Comparison of ENCODE assay signal across 26 cellular contexts in the genomic region with DNA sequence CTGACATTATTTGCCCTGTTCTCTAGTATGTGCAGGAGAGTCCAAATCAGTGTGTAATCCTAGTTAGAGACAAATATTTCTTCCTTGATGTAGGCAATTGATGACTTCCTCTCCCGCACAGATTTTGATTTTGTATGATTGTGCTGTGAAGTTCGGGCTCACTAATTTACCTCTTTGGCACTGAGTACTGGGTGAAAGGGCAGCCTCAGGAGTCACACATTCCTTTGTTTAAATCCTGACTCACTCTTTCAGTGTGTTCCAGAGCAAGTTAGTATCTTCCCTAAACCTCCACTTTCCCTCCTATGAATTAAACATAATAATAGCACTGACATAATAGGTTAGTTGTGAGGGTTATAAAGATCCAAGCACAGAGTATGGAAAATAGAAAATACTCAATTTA.
DNase-seq lines count a peak whose midpoint lies in the region; ATAC-seq and TF ChIP-seq lines count a peak whose summit lies in the region.
"Had no signal": no experiment of that assay in that cellular context is flagged by ENCODE, and none has a peak within 500 bp of the region (broad histone marks: within the 10 kb centered on the region; RNA-seq: fewer than 3 reads in every experiment).

No MANE protein-coding gene starts in this region.

- H3K4me1 ChIP-seq in breast epithelium (no peaks in the 10 kb centered on the region), Caco-2 (no peaks in the 10 kb centered on the region)
- H3K4me1 ChIP-seq: heart right ventricle, upper lobe of left lung had no signal

- peaks cover 33% of the 10 kb centered on the region for H3K4me1 Mint-ChIP-seq in MCF 10A (ENCODE audit: insufficient read depth, unreplicated experiment)
- no peaks in the 10 kb centered on the region for H3K4me1 Mint-ChIP-seq in Caco-2 (ENCODE audit: low read depth, unreplicated experiment)
- H3K4me1 Mint-ChIP-seq: stimulated activated naive CD8-positive, alpha-beta T cell treated with anti-CD3 and anti-CD28 coated beads, Interleukin-15, amount 100 ng/mL, for 72 hours had no signal

- ATAC-seq in GM21360 (IDR thresholded peaks at IDR 0.05; ENCODE audit: unreplicated experiment), result no peak
- ATAC-seq in HG02678 (IDR thresholded peaks at IDR 0.05; ENCODE audit: unreplicated experiment), result no peak
- ATAC-seq: heart right ventricle; natural killer cell treated with Interleukin-12 subunit alpha and Interleukin-12 subunit beta and Interleukin-15 and Interleukin-18, amount 100 ng/mL, for 72 hours; Right ventricle myocardium inferior; stimulated activated naive CD8-positive, alpha-beta T cell treated with anti-CD3 and anti-CD28 coated beads, Interleukin-15, amount 100 ng/mL, for 72 hours had no signal

- TF ChIP-seq CTCF in MCF 10A (IDR thresholded peaks at IDR 0.05; ENCODE audit: unreplicated experiment), result no peak
- TF ChIP-seq CTCF in breast epithelium (IDR thresholded peaks at IDR 0.05), result no peak
- TF ChIP-seq CTCF in Caco-2 (IDR thresholded peaks at IDR 0.05; ENCODE audit: insufficient read depth in 1 of 2, low read depth in 1 of 2, low read length in 1 of 2, severe bottlenecking in 1 of 2, unreplicated experiment in 1 of 2), result no peak

- H3K27ac Mint-ChIP-seq in MCF 10A (ENCODE audit: low read depth, unreplicated experiment) (no peak overlapping the region), Caco-2 (ENCODE audit: unreplicated experiment) (no peak overlapping the region)
- H3K27ac Mint-ChIP-seq: natural killer cell treated with Interleukin-12 subunit alpha and Interleukin-12 subunit beta and Interleukin-15 and Interleukin-18, amount 100 ng/mL, for 72 hours; stimulated activated naive CD8-positive, alpha-beta T cell treated with anti-CD3 and anti-CD28 coated beads, Interleukin-15, amount 100 ng/mL, for 72 hours had no signal

- CTCF ChIA-PET in MCF 10A (lab: Yijun Ruan, JAX), result interaction anchor here (0.6 kb wide), 1 partner anchor 516 kb away, joined by 3 read pairs; no protein-coding TSS in a partner anchor
- CTCF ChIA-PET in Caco-2 (lab: Charles Lee), result no interaction called here

- no TSS peak for BruUV-seq in MCF 10A (replicated peaks; lab: Mats Ljungman, UMichigan)
- no TSS peak for BruUV-seq in Caco-2 (replicated peaks; lab: Mats Ljungman, UMichigan)

- DNase-seq in MCF 10A (ENCODE audit: unreplicated experiment) (peak; percentile 41), breast epithelium (ENCODE audit: low spot score in 2 of 2) (no peak), amniotic epithelial cell (ENCODE audit: low read depth) (peak; percentile 2), iPS-NIHi7 (ENCODE audit: extremely low spot score) (peak; percentile 14), Caco-2 (no peak), head of caudate nucleus (no peak)
- DNase-seq: 8988T; activated CD4-positive, alpha-beta T cell treated with anti-CD3 and anti-CD28 coated beads, Interleukin-2, amount 50 U/mL, for 1 hour; activated CD8-positive, alpha-beta memory T cell treated with anti-CD3 and anti-CD28 coated beads, Interleukin-2, amount 50 U/mL, for 4 hours; amygdala; BE2C; effector CD8-positive, alpha-beta T cell; heart right ventricle; Kasumi-1; NCI-H1105 treated with DMSO at 0.1 percent for 48 hours; NCI-H2107; NCI-H524 treated with DMSO at 0.1 percent for 48 hours; posterior cingulate gyrus; stimulated activated naive CD8-positive, alpha-beta T cell treated with anti-CD3 and anti-CD28 coated beads, Interleukin-15, amount 100 ng/mL, for 72 hours; T-helper 1 cell; upper lobe of left lung had no signal

- H3K4me3 Mint-ChIP-seq in MCF 10A (ENCODE audit: unreplicated experiment), result no peak overlapping the region
- no peak overlapping the region for H3K4me3 Mint-ChIP-seq in Caco-2 (ENCODE audit: unreplicated experiment)
- H3K4me3 Mint-ChIP-seq: mesothelial cell of epicardium; natural killer cell treated with Interleukin-12 subunit alpha and Interleukin-12 subunit beta and Interleukin-15 and Interleukin-18, amount 100 ng/mL, for 72 hours; stimulated activated naive CD8-positive, alpha-beta T cell treated with anti-CD3 and anti-CD28 coated beads, Interleukin-15, amount 100 ng/mL, for 72 hours had no signal

- H3K4me3 ChIP-seq in breast epithelium (no peak overlapping the region), Caco-2 (ENCODE audit: low read depth, low read length) (no peak overlapping the region)
- H3K4me3 ChIP-seq: heart right ventricle, upper lobe of left lung had no signal

- intact Hi-C loops in MCF 10A (cut with micrococcal nuclease) (no loop called here), breast epithelium (cut with DNase I; ENCODE audit: low total_unique reads) (no loop called here), Caco-2 (cut with micrococcal nuclease; ENCODE audit: unreplicated experiment) (no loop called here), head of caudate nucleus (cut with DNase I) (no loop called here)

- POLR2A ChIA-PET in MCF 10A (lab: Yijun Ruan, JAX), result interaction anchor here (1.6 kb wide), 1 partner anchor 177 kb away, joined by 4 read pairs; no protein-coding TSS in a partner anchor
- POLR2A ChIA-PET in Caco-2 (lab: Charles Lee), result no interaction called here

- H3K36me3 ChIP-seq in breast epithelium, result no peaks in the 10 kb centered on the region
- no peaks in the 10 kb centered on the region for H3K36me3 ChIP-seq in Caco-2 (ENCODE audit: control insufficient read depth, insufficient read depth, low read length)
- H3K36me3 ChIP-seq: BE2C, heart right ventricle, upper lobe of left lung had no signal

- H3K9me3 Mint-ChIP-seq in MCF 10A (ENCODE audit: unreplicated experiment) (no peaks in the 10 kb centered on the region), Caco-2 (ENCODE audit: unreplicated experiment) (no peaks in the 10 kb centered on the region)
- H3K9me3 Mint-ChIP-seq: mesothelial cell of epicardium had no signal

- H3K27me3 Mint-ChIP-seq in MCF 10A (ENCODE audit: insufficient read depth, unreplicated experiment) (no peaks in the 10 kb centered on the region), Caco-2 (ENCODE audit: insufficient read depth, unreplicated experiment) (no peaks in the 10 kb centered on the region)
- H3K27me3 Mint-ChIP-seq: natural killer cell treated with Interleukin-12 subunit alpha and Interleukin-12 subunit beta and Interleukin-15 and Interleukin-18, amount 100 ng/mL, for 72 hours; stimulated activated naive CD8-positive, alpha-beta T cell treated with anti-CD3 and anti-CD28 coated beads, Interleukin-15, amount 100 ng/mL, for 72 hours had no signal

- H3K27me3 ChIP-seq in breast epithelium (no peaks in the 10 kb centered on the region), Caco-2 (replicated peaks; ENCODE audit: control insufficient read depth, insufficient read depth, low read length) (no peaks in the 10 kb centered on the region)
- H3K27me3 ChIP-seq: BE2C, heart right ventricle, upper lobe of left lung had no signal

- H3K36me3 Mint-ChIP-seq in MCF 10A (ENCODE audit: insufficient read depth, unreplicated experiment), result no peaks in the 10 kb centered on the region
- H3K36me3 Mint-ChIP-seq in Caco-2 (ENCODE audit: insufficient read depth, unreplicated experiment), result no peaks in the 10 kb centered on the region
- H3K36me3 Mint-ChIP-seq: mesothelial cell of epicardium; natural killer cell treated with Interleukin-12 subunit alpha and Interleukin-12 subunit beta and Interleukin-15 and Interleukin-18, amount 100 ng/mL, for 72 hours had no signal

- no peak for TF ChIP-seq POLR2A in breast epithelium (IDR thresholded peaks at IDR 0.05)

- H3K27ac ChIP-seq in breast epithelium, result no peak overlapping the region
- H3K27ac ChIP-seq: heart right ventricle, upper lobe of left lung had no signal

- H3K9me3 ChIP-seq in breast epithelium, result no peaks in the 10 kb centered on the region
- no peaks in the 10 kb centered on the region for H3K9me3 ChIP-seq in Caco-2
- H3K9me3 ChIP-seq: BE2C, heart right ventricle, upper lobe of left lung had no signal

Comparison
In these comparisons a context has a peak if more than half of its experiments do, and no peak if none do; other contexts are left out.
1. DNase-seq: peak in MCF 10A (single experiment), amniotic epithelial cell (single experiment) and iPS-NIHi7 (single experiment); none in breast epithelium (0 of 2), Caco-2 (0 of 2) and head of caudate nucleus (0 of 42).